ENCODE assay signal across 8 cellular contexts in genomic region chr17:68456529-68457167, GRCh38. TPM values are rescaled to one million over a fixed set of nuclear protein-coding genes. Genes with fewer than 3 reads are reported as not detected.
DNase-seq lines count a peak whose midpoint lies in the region; ATAC-seq and TF ChIP-seq lines count a peak whose summit lies in the region.

No MANE protein-coding gene starts in this region.

- peaks cover 76% of the 10 kb centered on the region for H3K4me1 Mint-ChIP-seq in activated CD4-positive, alpha-beta memory T cell treated with anti-CD3 and anti-CD28 coated beads, Interleukin-2, amount 10 ng/mL, durations not matched to agents 7 days and 5 days
- H3K4me1 Mint-ChIP-seq in naive thymus-derived CD8-positive, alpha-beta T cell = peaks cover 13 to 58% (median 41%) of the 10 kb centered on the region in 4 donors

- peak overlapping the region; percentile 83 for H3K4me3 ChIP-seq in fibroblast of villous mesenchyme (ENCODE audit: low read depth, low read length)

- H3K9me3 Mint-ChIP-seq in activated CD4-positive, alpha-beta memory T cell treated with anti-CD3 and anti-CD28 coated beads, Interleukin-2, amount 10 ng/mL, durations not matched to agents 7 days and 5 days = no peaks in the 10 kb centered on the region
- H3K9me3 Mint-ChIP-seq in naive thymus-derived CD8-positive, alpha-beta T cell = no peaks in the 10 kb centered on the region

- CTCF ChIA-PET in activated CD4-positive, alpha-beta memory T cell treated with anti-CD3 and anti-CD28 coated beads, Interleukin-2, amount 10 ng/mL, durations not matched to agents 7 days and 5 days (lab: Charles Lee) = interaction anchor here (0.9 to 18.0 kb wide), 8 partner anchors 10 to 284 kb away, joined by 3 to 206 read pairs (median 6); partner anchors contain the start of gene PRKAR1A

- H3K27ac ChIP-seq in KOPT-K1 (ENCODE audit: low read depth, low read length, poor library complexity, severe bottlenecking) = peak overlapping the region; percentile 45

- H3K36me3 Mint-ChIP-seq in activated CD4-positive, alpha-beta memory T cell treated with anti-CD3 and anti-CD28 coated beads, Interleukin-2, amount 10 ng/mL, durations not matched to agents 7 days and 5 days (ENCODE audit: low read depth) = peaks cover 28% of the 10 kb centered on the region
- H3K36me3 Mint-ChIP-seq in naive thymus-derived CD8-positive, alpha-beta T cell = peaks cover 0 to under 1% (median 0%) of the 10 kb centered on the region in 3 donors

- POLR2A ChIA-PET in activated CD4-positive, alpha-beta memory T cell treated with anti-CD3 and anti-CD28 coated beads, Interleukin-2, amount 10 ng/mL, durations not matched to agents 7 days and 5 days (lab: Charles Lee) = interaction anchor here (1.1 to 12.1 kb wide), 16 partner anchors 16 to 420 kb away, joined by 3 to 255 read pairs (median 11); partner anchors contain the start of genes AMZ2, ARSG, KPNA2 and PRKAR1A
- POLR2A ChIA-PET in naive thymus-derived CD8-positive, alpha-beta T cell (lab: Charles Lee) = interaction anchor here (0.6 to 5.8 kb wide), 8 partner anchors 19 to 251 kb away, joined by 3 to 55 read pairs (median 7); partner anchors contain the start of genes AMZ2, ARSG and SLC16A6

- H3K4me3 Mint-ChIP-seq in activated CD4-positive, alpha-beta memory T cell treated with anti-CD3 and anti-CD28 coated beads, Interleukin-2, amount 10 ng/mL, durations not matched to agents 7 days and 5 days = peak overlapping the region; percentile 93
- H3K4me3 Mint-ChIP-seq in naive thymus-derived CD8-positive, alpha-beta T cell = peak overlapping the region; percentile 72 to 93 (median 84)

- no peaks in the 10 kb centered on the region for H3K36me3 ChIP-seq in KOPT-K1 (ENCODE audit: insufficient read depth, low read length)

- H3K27ac Mint-ChIP-seq in activated CD4-positive, alpha-beta memory T cell treated with anti-CD3 and anti-CD28 coated beads, Interleukin-2, amount 10 ng/mL, durations not matched to agents 7 days and 5 days = peak overlapping the region; percentile 74
- peak overlapping the region in 8 of 10 donors; percentile 43 to 92 (median 72) for H3K27ac Mint-ChIP-seq in naive thymus-derived CD8-positive, alpha-beta T cell

- no peak for ATAC-seq in naive thymus-derived CD8-positive, alpha-beta T cell
- ATAC-seq in HG03135 (IDR thresholded peaks at IDR 0.05; ENCODE audit: unreplicated experiment) = no peak

- no peaks in the 10 kb centered on the region for H3K9me3 ChIP-seq in KOPT-K1 (ENCODE audit: insufficient read depth, low read length, poor library complexity, severe bottlenecking)

- H3K27me3 Mint-ChIP-seq in activated CD4-positive, alpha-beta memory T cell treated with anti-CD3 and anti-CD28 coated beads, Interleukin-2, amount 10 ng/mL, durations not matched to agents 7 days and 5 days = no peaks in the 10 kb centered on the region
- H3K27me3 Mint-ChIP-seq in naive thymus-derived CD8-positive, alpha-beta T cell = peaks cover 0 to 2% (median 0%) of the 10 kb centered on the region in 5 donors

- TF ChIP-seq CTCF in fibroblast of villous mesenchyme (IDR thresholded peaks at IDR 0.05; ENCODE audit: insufficient read depth, low read depth, low read length) = no peak

- peak; percentile 41 for DNase-seq in DMS153 treated with DMSO at 0.1 percent for 48 hours (lab: John Stamatoyannopoulos, UW; ENCODE audit: unreplicated experiment)
- no peak for DNase-seq in activated CD4-positive, alpha-beta memory T cell treated with anti-CD3 and anti-CD28 coated beads, Interleukin-2, amount 10 ng/mL, durations not matched to agents 7 days and 5 days
- peak; percentile 95 for DNase-seq in fibroblast of villous mesenchyme (ENCODE audit: low read depth)
- DNase-seq in naive thymus-derived CD8-positive, alpha-beta T cell = no peak
- no peak for DNase-seq in KBM-7
- DNase-seq in T-helper 9 cell = no peak

- in situ Hi-C loops in KBM-7 (cut with MboI; ENCODE audit: low pct_unique_long_range_greater_than_20kb, low sequenced_read_pairs) = no loop called here

RNA-seq across cellular contexts. Expression of gene WIPI1, which starts 0.6 kb away (rescaled TPM):
- total RNA-seq in activated CD4-positive, alpha-beta memory T cell treated with anti-CD3 and anti-CD28 coated beads, Interleukin-2, amount 10 ng/mL, durations not matched to agents 7 days and 5 days = 10 to 100 TPM; 60.0 to 62.7 TPM
- 80.7 and 109 TPM in 2 replicates for total RNA-seq in fibroblast of villous mesenchyme
- total RNA-seq in naive thymus-derived CD8-positive, alpha-beta T cell = 1 to 10 TPM; 3.2 to 3.5 TPM
- polyA plus RNA-seq in naive thymus-derived CD8-positive, alpha-beta T cell = 1 to 10 TPM; 2.5 to 8.3 (median 2.7) TPM

RNA-seq across cellular contexts. Expression of gene PRKAR1A, which starts 55.6 kb away (rescaled TPM):
- 100 to 1,000 TPM; 281 to 287 TPM for total RNA-seq in activated CD4-positive, alpha-beta memory T cell treated with anti-CD3 and anti-CD28 coated beads, Interleukin-2, amount 10 ng/mL, durations not matched to agents 7 days and 5 days
- total RNA-seq in fibroblast of villous mesenchyme = 210 and 260 TPM in 2 replicates
- 100 to 1,000 TPM; 145 to 157 TPM for total RNA-seq in naive thymus-derived CD8-positive, alpha-beta T cell
- polyA plus RNA-seq in naive thymus-derived CD8-positive, alpha-beta T cell = 100 to 1,000 TPM; 153 to 203 (median 175) TPM

Comparison
In these comparisons a context has a peak if more than half of its experiments do, and no peak if none do; other contexts are left out.
1. DNase-seq: peak in DMS153 treated with DMSO at 0.1 percent for 48 hours (single experiment) and fibroblast of villous mesenchyme (single experiment); none in activated CD4-positive, alpha-beta memory T cell treated with anti-CD3 and anti-CD28 coated beads, Interleukin-2, amount 10 ng/mL, durations not matched to agents 7 days and 5 days (single experiment), naive thymus-derived CD8-positive, alpha-beta T cell (0 of 10), KBM-7 (single experiment) and T-helper 9 cell (single experiment).
2. RNA of gene WIPI1, which starts 0.6 kb away (total RNA-seq): 80.7 to 109 TPM in fibroblast of villous mesenchyme and 60.0 to 62.7 TPM in activated CD4-positive, alpha-beta memory T cell treated with anti-CD3 and anti-CD28 coated beads, Interleukin-2, amount 10 ng/mL, durations not matched to agents 7 days and 5 days; 3.2 to 3.5 TPM in naive thymus-derived CD8-positive, alpha-beta T cell; every median in the first group is over 10 times any median in the second.